Comparison of ENCODE assay signal across 1 cellular context in the genomic region with DNA sequence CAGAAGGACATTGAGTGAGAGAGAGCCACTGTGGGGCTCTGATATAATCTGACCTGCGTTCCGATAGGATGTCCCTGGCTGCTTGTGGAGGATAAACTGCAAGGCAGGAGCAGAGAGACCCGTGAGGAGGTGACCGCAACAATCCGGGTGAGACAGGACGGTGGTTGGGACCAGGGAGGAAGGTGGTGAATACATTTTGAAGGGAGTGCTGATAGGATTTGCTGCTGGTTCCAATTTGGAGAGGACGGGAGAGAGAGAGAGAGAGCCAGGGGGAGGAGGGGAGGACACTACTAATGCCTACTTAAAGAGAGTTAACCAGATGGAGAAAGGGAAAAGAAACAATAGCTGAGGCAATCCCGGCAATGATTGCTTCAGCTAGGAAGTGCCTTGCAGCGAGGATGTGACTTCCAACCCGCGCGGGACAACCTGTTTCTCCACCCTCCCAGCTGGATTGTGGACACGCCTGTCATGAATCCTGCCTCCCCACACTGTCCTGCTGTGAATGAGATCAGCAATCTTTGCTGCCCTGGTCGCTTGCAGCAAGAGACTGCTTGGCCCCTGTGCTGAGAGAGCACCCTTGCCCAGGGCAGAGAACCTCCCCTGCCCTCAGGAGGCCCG.
A peak's percentile ranks its signal among the peaks of the same experiment; 100 is the strongest.
TF ChIP-seq lines count a peak whose summit lies in the region.

No MANE protein-coding gene starts in this region.

TF ChIP-seq in K562, 482 proteins besides CTCF, POLR2A, EP300 and RAD21 (continued from another document and continues in another):
- TF ChIP-seq, protein P1, sequence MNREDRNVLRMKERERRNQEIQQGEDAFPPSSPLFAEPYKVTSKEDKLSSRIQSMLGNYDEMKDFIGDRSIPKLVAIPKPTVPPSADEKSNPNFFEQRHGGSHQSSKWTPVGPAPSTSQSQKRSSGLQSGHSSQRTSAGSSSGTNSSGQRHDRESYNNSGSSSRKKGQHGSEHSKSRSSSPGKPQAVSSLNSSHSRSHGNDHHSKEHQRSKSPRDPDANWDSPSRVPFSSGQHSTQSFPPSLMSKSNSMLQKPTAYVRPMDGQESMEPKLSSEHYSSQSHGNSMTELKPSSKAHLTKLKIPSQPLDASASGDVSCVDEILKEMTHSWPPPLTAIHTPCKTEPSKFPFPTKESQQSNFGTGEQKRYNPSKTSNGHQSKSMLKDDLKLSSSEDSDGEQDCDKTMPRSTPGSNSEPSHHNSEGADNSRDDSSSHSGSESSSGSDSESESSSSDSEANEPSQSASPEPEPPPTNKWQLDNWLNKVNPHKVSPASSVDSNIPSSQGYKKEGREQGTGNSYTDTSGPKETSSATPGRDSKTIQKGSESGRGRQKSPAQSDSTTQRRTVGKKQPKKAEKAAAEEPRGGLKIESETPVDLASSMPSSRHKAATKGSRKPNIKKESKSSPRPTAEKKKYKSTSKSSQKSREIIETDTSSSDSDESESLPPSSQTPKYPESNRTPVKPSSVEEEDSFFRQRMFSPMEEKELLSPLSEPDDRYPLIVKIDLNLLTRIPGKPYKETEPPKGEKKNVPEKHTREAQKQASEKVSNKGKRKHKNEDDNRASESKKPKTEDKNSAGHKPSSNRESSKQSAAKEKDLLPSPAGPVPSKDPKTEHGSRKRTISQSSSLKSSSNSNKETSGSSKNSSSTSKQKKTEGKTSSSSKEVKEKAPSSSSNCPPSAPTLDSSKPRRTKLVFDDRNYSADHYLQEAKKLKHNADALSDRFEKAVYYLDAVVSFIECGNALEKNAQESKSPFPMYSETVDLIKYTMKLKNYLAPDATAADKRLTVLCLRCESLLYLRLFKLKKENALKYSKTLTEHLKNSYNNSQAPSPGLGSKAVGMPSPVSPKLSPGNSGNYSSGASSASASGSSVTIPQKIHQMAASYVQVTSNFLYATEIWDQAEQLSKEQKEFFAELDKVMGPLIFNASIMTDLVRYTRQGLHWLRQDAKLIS (CRISPR knock-in tag; IDR thresholded peaks at IDR 0.05): no peak
- TF ChIP-seq ZNF133 (CRISPR knock-in tag; IDR thresholded peaks at IDR 0.05) (no peak), ADNP (tag; IDR thresholded peaks at IDR 0.05) (no peak), CEBPG (CRISPR knock-in tag; IDR thresholded peaks at IDR 0.05) (peak; percentile 89), CEBPG (tag; conservative IDR thresholded peaks at IDR 0.05 in 1 of 2, IDR thresholded peaks at IDR 0.05 in 1 of 2) (peak; percentile 94 to 98), MAZ (CRISPR knock-in tag; conservative IDR thresholded peaks at IDR 0.05 in 1 of 2, IDR thresholded peaks at IDR 0.05 in 1 of 2) (0 out of 4 replicates have a peak, but pooled peaks of 1 of the 2 experiments have one; percentile 37), HDAC3 (IDR thresholded peaks at IDR 0.05; ENCODE audit: borderline replicate concordance, partially characterized antibody) (no peak), MYC (IDR thresholded peaks at IDR 0.05; ENCODE audit: low read depth, low read length) (peak; percentile 83), MYC (CRISPR knock-in tag; IDR thresholded peaks at IDR 0.05; ENCODE audit: borderline replicate concordance, low read depth) (no peak), RBM15 (IDR thresholded peaks at IDR 0.05; ENCODE audit: insufficient read depth, low read length) (no peak), SRF (CRISPR knock-in tag; IDR thresholded peaks at IDR 0.05) (peak in 1 of 2 experiments; percentile 28; a peak in 1 of 4 replicates), MYNN (IDR thresholded peaks at IDR 0.05) (no peak), MYNN (CRISPR knock-in tag; IDR thresholded peaks at IDR 0.05) (no peak), RBM34 (IDR thresholded peaks at IDR 0.05; ENCODE audit: borderline replicate concordance, insufficient read depth, low read length) (no peak), GATAD2A (IDR thresholded peaks at IDR 0.05) (no peak), IRF2 (CRISPR knock-in tag; IDR thresholded peaks at IDR 0.05) (no peak), ATF7 (IDR thresholded peaks at IDR 0.05) (peak; percentile 51; the same call in 1 of the 2 replicates), FOS (IDR thresholded peaks at IDR 0.05; ENCODE audit: extremely low read depth, insufficient read length) (no peak), ZNF354B (CRISPR knock-in tag; IDR thresholded peaks at IDR 0.05) (no peak), ZNF57 (CRISPR knock-in tag; IDR thresholded peaks at IDR 0.05) (no peak), ZSCAN32 (CRISPR knock-in tag; IDR thresholded peaks at IDR 0.05) (peak; percentile 71), KLF1 (tag; IDR thresholded peaks at IDR 0.05) (no peak), SMC3 (conservative IDR thresholded peaks at IDR 0.05; ENCODE audit: insufficient read depth, low read depth, low read length) (no peak), SRSF7 (optimal IDR thresholded peaks at IDR 0.05; ENCODE audit: low read depth, low read length) (no peak), ZNF589 (CRISPR knock-in tag; IDR thresholded peaks at IDR 0.05; ENCODE audit: low read depth) (no peak), TCF3 (CRISPR knock-in tag; IDR thresholded peaks at IDR 0.05) (no peak), XRCC5 (IDR thresholded peaks at IDR 0.05; ENCODE audit: low read depth, low read length) (no peak), NR2C2 (CRISPR knock-in tag; IDR thresholded peaks at IDR 0.05) (no peak), NR2C2 (tag; IDR thresholded peaks at IDR 0.05) (peak; percentile 43; the same call in 1 of the 2 replicates)
- TF ChIP-seq, protein P2, sequence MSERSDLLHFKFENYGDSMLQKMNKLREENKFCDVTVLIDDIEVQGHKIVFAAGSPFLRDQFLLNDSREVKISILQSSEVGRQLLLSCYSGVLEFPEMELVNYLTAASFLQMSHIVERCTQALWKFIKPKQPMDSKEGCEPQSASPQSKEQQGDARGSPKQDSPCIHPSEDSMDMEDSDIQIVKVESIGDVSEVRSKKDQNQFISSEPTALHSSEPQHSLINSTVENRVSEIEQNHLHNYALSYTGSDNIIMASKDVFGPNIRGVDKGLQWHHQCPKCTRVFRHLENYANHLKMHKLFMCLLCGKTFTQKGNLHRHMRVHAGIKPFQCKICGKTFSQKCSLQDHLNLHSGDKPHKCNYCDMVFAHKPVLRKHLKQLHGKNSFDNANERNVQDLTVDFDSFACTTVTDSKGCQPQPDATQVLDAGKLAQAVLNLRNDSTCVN (CRISPR knock-in tag; IDR thresholded peaks at IDR 0.05): peak; percentile 45; the same call in 1 of the 2 replicates
- TF ChIP-seq, protein P3, sequence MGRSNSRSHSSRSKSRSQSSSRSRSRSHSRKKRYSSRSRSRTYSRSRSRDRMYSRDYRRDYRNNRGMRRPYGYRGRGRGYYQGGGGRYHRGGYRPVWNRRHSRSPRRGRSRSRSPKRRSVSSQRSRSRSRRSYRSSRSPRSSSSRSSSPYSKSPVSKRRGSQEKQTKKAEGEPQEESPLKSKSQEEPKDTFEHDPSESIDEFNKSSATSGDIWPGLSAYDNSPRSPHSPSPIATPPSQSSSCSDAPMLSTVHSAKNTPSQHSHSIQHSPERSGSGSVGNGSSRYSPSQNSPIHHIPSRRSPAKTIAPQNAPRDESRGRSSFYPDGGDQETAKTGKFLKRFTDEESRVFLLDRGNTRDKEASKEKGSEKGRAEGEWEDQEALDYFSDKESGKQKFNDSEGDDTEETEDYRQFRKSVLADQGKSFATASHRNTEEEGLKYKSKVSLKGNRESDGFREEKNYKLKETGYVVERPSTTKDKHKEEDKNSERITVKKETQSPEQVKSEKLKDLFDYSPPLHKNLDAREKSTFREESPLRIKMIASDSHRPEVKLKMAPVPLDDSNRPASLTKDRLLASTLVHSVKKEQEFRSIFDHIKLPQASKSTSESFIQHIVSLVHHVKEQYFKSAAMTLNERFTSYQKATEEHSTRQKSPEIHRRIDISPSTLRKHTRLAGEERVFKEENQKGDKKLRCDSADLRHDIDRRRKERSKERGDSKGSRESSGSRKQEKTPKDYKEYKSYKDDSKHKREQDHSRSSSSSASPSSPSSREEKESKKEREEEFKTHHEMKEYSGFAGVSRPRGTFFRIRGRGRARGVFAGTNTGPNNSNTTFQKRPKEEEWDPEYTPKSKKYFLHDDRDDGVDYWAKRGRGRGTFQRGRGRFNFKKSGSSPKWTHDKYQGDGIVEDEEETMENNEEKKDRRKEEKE (IDR thresholded peaks at IDR 0.05; ENCODE audit: borderline replicate concordance in 1 of 2, control insufficient read depth in 1 of 2, low read depth in 2 of 2, low read length in 1 of 2): no peak
- TF ChIP-seq, protein P4, sequence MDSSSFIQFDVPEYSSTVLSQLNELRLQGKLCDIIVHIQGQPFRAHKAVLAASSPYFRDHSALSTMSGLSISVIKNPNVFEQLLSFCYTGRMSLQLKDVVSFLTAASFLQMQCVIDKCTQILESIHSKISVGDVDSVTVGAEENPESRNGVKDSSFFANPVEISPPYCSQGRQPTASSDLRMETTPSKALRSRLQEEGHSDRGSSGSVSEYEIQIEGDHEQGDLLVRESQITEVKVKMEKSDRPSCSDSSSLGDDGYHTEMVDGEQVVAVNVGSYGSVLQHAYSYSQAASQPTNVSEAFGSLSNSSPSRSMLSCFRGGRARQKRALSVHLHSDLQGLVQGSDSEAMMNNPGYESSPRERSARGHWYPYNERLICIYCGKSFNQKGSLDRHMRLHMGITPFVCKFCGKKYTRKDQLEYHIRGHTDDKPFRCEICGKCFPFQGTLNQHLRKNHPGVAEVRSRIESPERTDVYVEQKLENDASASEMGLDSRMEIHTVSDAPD (CRISPR knock-in tag; IDR thresholded peaks at IDR 0.05): no peak
- TF ChIP-seq, protein P5, sequence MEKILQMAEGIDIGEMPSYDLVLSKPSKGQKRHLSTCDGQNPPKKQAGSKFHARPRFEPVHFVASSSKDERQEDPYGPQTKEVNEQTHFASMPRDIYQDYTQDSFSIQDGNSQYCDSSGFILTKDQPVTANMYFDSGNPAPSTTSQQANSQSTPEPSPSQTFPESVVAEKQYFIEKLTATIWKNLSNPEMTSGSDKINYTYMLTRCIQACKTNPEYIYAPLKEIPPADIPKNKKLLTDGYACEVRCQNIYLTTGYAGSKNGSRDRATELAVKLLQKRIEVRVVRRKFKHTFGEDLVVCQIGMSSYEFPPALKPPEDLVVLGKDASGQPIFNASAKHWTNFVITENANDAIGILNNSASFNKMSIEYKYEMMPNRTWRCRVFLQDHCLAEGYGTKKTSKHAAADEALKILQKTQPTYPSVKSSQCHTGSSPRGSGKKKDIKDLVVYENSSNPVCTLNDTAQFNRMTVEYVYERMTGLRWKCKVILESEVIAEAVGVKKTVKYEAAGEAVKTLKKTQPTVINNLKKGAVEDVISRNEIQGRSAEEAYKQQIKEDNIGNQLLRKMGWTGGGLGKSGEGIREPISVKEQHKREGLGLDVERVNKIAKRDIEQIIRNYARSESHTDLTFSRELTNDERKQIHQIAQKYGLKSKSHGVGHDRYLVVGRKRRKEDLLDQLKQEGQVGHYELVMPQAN (IDR thresholded peaks at IDR 0.05; ENCODE audit: borderline replicate concordance): no peak
- TF ChIP-seq, protein P6, sequence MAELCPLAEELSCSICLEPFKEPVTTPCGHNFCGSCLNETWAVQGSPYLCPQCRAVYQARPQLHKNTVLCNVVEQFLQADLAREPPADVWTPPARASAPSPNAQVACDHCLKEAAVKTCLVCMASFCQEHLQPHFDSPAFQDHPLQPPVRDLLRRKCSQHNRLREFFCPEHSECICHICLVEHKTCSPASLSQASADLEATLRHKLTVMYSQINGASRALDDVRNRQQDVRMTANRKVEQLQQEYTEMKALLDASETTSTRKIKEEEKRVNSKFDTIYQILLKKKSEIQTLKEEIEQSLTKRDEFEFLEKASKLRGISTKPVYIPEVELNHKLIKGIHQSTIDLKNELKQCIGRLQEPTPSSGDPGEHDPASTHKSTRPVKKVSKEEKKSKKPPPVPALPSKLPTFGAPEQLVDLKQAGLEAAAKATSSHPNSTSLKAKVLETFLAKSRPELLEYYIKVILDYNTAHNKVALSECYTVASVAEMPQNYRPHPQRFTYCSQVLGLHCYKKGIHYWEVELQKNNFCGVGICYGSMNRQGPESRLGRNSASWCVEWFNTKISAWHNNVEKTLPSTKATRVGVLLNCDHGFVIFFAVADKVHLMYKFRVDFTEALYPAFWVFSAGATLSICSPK (IDR thresholded peaks at IDR 0.05; ENCODE audit: borderline replicate concordance): no peak
- TF ChIP-seq, protein P7, sequence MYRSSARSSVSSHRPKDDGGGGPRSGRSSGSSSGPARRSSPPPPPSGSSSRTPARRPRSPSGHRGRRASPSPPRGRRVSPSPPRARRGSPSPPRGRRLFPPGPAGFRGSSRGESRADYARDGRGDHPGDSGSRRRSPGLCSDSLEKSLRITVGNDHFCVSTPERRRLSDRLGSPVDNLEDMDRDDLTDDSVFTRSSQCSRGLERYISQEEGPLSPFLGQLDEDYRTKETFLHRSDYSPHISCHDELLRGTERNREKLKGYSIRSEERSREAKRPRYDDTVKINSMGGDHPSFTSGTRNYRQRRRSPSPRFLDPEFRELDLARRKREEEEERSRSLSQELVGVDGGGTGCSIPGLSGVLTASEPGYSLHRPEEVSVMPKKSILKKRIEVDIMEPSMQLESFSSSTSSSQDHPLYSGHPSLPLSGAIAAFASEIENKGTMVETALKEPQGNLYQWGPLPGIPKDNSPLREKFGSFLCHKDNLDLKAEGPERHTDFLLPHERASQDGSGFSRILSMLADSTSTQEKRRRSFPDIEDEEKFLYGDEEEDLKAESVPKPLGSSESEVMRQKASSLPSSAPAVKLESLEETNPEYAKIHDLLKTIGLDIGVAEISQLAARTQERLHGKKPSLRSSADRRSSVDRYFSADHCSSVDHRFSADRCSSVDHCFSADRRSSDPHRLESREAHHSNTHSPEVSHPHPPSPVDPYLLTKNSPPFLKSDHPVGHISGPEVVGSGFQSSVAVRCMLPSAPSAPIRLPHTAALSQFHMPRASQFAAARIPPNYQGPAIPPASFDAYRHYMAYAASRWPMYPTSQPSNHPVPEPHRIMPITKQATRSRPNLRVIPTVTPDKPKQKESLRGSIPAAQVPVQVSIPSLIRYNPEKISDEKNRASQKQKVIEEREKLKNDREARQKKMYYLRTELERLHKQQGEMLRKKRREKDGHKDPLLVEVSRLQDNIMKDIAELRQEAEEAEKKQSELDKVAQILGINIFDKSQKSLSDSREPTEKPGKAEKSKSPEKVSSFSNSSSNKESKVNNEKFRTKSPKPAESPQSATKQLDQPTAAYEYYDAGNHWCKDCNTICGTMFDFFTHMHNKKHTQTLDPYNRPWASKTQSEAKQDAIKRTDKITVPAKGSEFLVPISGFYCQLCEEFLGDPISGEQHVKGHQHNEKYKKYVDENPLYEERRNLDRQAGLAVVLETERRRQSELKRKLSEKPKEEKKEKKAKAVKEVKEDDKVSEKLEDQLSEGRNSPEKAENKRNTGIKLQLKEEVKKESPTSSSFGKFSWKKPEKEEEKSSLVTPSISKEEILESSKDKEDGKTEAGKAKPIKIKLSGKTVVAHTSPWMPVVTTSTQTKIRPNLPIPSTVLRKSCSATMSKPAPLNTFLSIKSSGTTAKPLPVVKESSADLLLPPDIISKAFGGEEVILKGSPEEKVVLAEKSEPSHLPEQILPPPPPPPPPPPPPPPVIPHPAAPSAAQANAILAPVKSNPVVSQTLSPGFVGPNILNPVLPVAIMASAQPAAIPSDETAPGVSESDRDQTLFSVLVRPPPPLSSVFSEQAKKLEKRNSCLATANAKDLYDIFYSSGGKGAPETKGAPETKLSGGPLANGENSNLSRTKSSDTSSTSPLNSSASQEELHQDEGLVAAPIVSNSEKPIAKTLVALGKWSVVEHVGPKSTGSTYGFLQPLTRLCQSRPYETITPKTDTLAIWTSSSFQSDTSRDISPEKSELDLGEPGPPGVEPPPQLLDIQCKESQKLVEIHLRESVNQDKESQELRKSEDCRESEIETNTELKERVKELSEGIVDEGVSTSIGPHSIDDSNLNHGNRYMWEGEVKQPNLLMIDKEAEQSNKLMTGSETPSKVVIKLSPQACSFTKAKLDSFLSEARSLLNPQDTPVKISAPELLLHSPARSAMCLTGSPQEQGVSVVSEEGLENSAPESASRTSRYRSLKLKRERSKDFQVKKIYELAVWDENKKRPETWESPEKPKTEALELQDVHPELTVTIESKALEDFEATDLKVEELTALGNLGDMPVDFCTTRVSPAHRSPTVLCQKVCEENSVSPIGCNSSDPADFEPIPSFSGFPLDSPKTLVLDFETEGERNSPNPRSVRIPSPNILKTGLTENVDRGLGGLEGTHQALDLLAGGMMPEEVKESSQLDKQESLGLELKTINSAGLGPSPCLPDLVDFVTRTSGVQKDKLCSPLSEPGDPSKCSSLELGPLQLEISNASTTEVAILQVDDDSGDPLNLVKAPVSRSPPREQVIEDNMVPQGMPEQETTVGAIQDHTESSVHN (IDR thresholded peaks at IDR 0.05; ENCODE audit: borderline replicate concordance in 1 of 2, low read depth in 1 of 2): no peak
